Comparison of ENCODE assay signal across 16 cellular contexts in genomic region chr17:81070541-81071246, GRCh38.
"Had no signal": no experiment of that assay in that cellular context is flagged by ENCODE, and none has a peak within 500 bp of the region (broad histone marks: within the 10 kb centered on the region; RNA-seq: fewer than 3 reads in every experiment).

No MANE protein-coding gene starts in this region.

- H3K4me3 Mint-ChIP-seq: activated CD4-positive, alpha-beta memory T cell treated with anti-CD3 and anti-CD28 coated beads for 36 hours; activated CD8-positive, alpha-beta memory T cell treated with anti-CD3 and anti-CD28 coated beads, Interleukin-2, amount 10 ng/mL, durations not matched to agents 7 days and 5 days; activated naive CD4-positive, alpha-beta T cell treated with anti-CD3 and anti-CD28 coated beads for 36 hours; nephron; stimulated activated naive CD8-positive, alpha-beta T cell treated with anti-CD3 and anti-CD28 coated beads, Interleukin-15, amount 100 ng/mL, for 72 hours; T-cell had no signal

- DNase-seq: activated CD4-positive, alpha-beta memory T cell treated with anti-CD3 and anti-CD28 coated beads for 36 hours; activated CD8-positive, alpha-beta memory T cell treated with anti-CD3 and anti-CD28 coated beads, Interleukin-2, amount 10 ng/mL, durations not matched to agents 7 days and 5 days; activated naive CD4-positive, alpha-beta T cell treated with anti-CD3 and anti-CD28 coated beads for 36 hours; activated T-cell treated with anti-CD3 and anti-CD28 coated beads, Interleukin-2, amount 50 U/mL, for 1 hour; central memory CD4-positive, alpha-beta T cell; colonic mucosa; esophagus squamous epithelium; left ventricle myocardium superior; psoas muscle; sigmoid colon; spleen; stimulated activated naive CD8-positive, alpha-beta T cell treated with anti-CD3 and anti-CD28 coated beads, Interleukin-15, amount 100 ng/mL, for 72 hours; T-cell had no signal

- H3K27me3 ChIP-seq: colonic mucosa, esophagus squamous epithelium, sigmoid colon, spleen had no signal

- H3K4me3 ChIP-seq: colonic mucosa, esophagus squamous epithelium, psoas muscle, sigmoid colon, spleen, thoracic aorta had no signal

- H3K9me3 ChIP-seq: colonic mucosa, esophagus squamous epithelium, psoas muscle, sigmoid colon, spleen, thoracic aorta had no signal

- ATAC-seq: activated CD8-positive, alpha-beta memory T cell treated with anti-CD3 and anti-CD28 coated beads, Interleukin-2, amount 10 ng/mL, durations not matched to agents 7 days and 5 days; left ventricle myocardium superior; psoas muscle; stimulated activated naive CD8-positive, alpha-beta T cell treated with anti-CD3 and anti-CD28 coated beads, Interleukin-15, amount 100 ng/mL, for 72 hours; T-cell had no signal

- H3K4me1 Mint-ChIP-seq: activated CD8-positive, alpha-beta memory T cell treated with anti-CD3 and anti-CD28 coated beads, Interleukin-2, amount 10 ng/mL, durations not matched to agents 7 days and 5 days; stimulated activated naive CD8-positive, alpha-beta T cell treated with anti-CD3 and anti-CD28 coated beads, Interleukin-15, amount 100 ng/mL, for 72 hours; T-cell had no signal

- H3K36me3 ChIP-seq: colonic mucosa, thoracic aorta had no signal

- H3K9me3 Mint-ChIP-seq: activated CD4-positive, alpha-beta memory T cell treated with anti-CD3 and anti-CD28 coated beads for 36 hours; activated naive CD4-positive, alpha-beta T cell treated with anti-CD3 and anti-CD28 coated beads for 36 hours; activated T-helper 2 cell treated with anti-CD3 and anti-CD28 coated beads, Interferon-gamma antibody, Interleukin-2, Interleukin-4, amounts not matched to agents 10 μg/mL and 5 μg/mL and 100 μg/mL, durations not matched to agents 14 hours and 24 hours and 36 hours; nephron; stimulated activated naive CD8-positive, alpha-beta T cell treated with anti-CD3 and anti-CD28 coated beads, Interleukin-15, amount 100 ng/mL, for 72 hours; T-cell had no signal

- H3K27ac Mint-ChIP-seq: activated CD4-positive, alpha-beta memory T cell treated with anti-CD3 and anti-CD28 coated beads for 36 hours; activated CD8-positive, alpha-beta memory T cell treated with anti-CD3 and anti-CD28 coated beads, Interleukin-2, amount 10 ng/mL, durations not matched to agents 7 days and 5 days; activated naive CD4-positive, alpha-beta T cell treated with anti-CD3 and anti-CD28 coated beads for 36 hours; activated T-helper 2 cell treated with anti-CD3 and anti-CD28 coated beads, Interferon-gamma antibody, Interleukin-2, Interleukin-4, amounts not matched to agents 10 μg/mL and 5 μg/mL and 100 μg/mL, durations not matched to agents 14 hours and 24 hours and 36 hours; stimulated activated naive CD8-positive, alpha-beta T cell treated with anti-CD3 and anti-CD28 coated beads, Interleukin-15, amount 100 ng/mL, for 72 hours; T-cell had no signal

- H3K4me1 ChIP-seq: psoas muscle had no signal

- H3K27ac ChIP-seq: colonic mucosa, psoas muscle, sigmoid colon, spleen, thoracic aorta had no signal

- H3K27me3 Mint-ChIP-seq: activated CD4-positive, alpha-beta memory T cell treated with anti-CD3 and anti-CD28 coated beads for 36 hours; activated CD8-positive, alpha-beta memory T cell treated with anti-CD3 and anti-CD28 coated beads, Interleukin-2, amount 10 ng/mL, durations not matched to agents 7 days and 5 days; stimulated activated naive CD8-positive, alpha-beta T cell treated with anti-CD3 and anti-CD28 coated beads, Interleukin-15, amount 100 ng/mL, for 72 hours; T-cell had no signal

- H3K36me3 Mint-ChIP-seq: activated CD4-positive, alpha-beta memory T cell treated with anti-CD3 and anti-CD28 coated beads for 36 hours; activated CD8-positive, alpha-beta memory T cell treated with anti-CD3 and anti-CD28 coated beads, Interleukin-2, amount 10 ng/mL, durations not matched to agents 7 days and 5 days; T-cell had no signal
